ENCODE assay signal across 1 cellular context in genomic region chr1:44290250-44291094, GRCh38.
TF ChIP-seq lines count a peak whose summit lies in the region.

No MANE protein-coding gene starts in this region.

TF ChIP-seq in K562, 482 proteins besides CTCF, POLR2A, EP300 and RAD21 (continued from another document and continues in another):
- TF ChIP-seq TAF1 (IDR thresholded peaks at IDR 0.05; ENCODE audit: control insufficient read depth, extremely low read depth, insufficient read depth, low read length, severe bottlenecking): peak; percentile 12
- no peak for TF ChIP-seq SIX5 (IDR thresholded peaks at IDR 0.05; ENCODE audit: borderline replicate concordance in 1 of 2, insufficient read depth in 1 of 2, low read depth in 1 of 2, low read length in 2 of 2)
- no peak for TF ChIP-seq PHF8 (IDR thresholded peaks at IDR 0.05; ENCODE audit: borderline replicate concordance, low read length)
- peak; percentile 99 for TF ChIP-seq L3MBTL2 (IDR thresholded peaks at IDR 0.05)
- TF ChIP-seq RBFOX2 (IDR thresholded peaks at IDR 0.05; ENCODE audit: low read depth, low read length): peak; percentile 36; the same call in 1 of the 2 replicates
- no peak for TF ChIP-seq CTCFL (IDR thresholded peaks at IDR 0.05; ENCODE audit: borderline replicate concordance, insufficient read depth, low read depth, low read length, poor library complexity, severe bottlenecking)
- no peak for TF ChIP-seq RBM25 (IDR thresholded peaks at IDR 0.05; ENCODE audit: low read depth, low read length, severe bottlenecking)
- no peak for TF ChIP-seq ZFP30 (CRISPR knock-in tag; IDR thresholded peaks at IDR 0.05; ENCODE audit: borderline replicate concordance)
- TF ChIP-seq, protein P1, sequence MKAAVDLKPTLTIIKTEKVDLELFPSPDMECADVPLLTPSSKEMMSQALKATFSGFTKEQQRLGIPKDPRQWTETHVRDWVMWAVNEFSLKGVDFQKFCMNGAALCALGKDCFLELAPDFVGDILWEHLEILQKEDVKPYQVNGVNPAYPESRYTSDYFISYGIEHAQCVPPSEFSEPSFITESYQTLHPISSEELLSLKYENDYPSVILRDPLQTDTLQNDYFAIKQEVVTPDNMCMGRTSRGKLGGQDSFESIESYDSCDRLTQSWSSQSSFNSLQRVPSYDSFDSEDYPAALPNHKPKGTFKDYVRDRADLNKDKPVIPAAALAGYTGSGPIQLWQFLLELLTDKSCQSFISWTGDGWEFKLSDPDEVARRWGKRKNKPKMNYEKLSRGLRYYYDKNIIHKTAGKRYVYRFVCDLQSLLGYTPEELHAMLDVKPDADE (conservative IDR thresholded peaks at IDR 0.05; ENCODE audit: control insufficient read depth, low read depth, low read length): no peak
- no peak for TF ChIP-seq SP2 (IDR thresholded peaks at IDR 0.05; ENCODE audit: extremely low read depth, low read depth, low read length, poor library complexity, severe bottlenecking)
- TF ChIP-seq, protein P2, sequence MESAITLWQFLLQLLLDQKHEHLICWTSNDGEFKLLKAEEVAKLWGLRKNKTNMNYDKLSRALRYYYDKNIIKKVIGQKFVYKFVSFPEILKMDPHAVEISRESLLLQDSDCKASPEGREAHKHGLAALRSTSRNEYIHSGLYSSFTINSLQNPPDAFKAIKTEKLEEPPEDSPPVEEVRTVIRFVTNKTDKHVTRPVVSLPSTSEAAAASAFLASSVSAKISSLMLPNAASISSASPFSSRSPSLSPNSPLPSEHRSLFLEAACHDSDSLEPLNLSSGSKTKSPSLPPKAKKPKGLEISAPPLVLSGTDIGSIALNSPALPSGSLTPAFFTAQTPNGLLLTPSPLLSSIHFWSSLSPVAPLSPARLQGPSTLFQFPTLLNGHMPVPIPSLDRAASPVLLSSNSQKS (CRISPR knock-in tag; IDR thresholded peaks at IDR 0.05): no peak
- TF ChIP-seq, protein P3, sequence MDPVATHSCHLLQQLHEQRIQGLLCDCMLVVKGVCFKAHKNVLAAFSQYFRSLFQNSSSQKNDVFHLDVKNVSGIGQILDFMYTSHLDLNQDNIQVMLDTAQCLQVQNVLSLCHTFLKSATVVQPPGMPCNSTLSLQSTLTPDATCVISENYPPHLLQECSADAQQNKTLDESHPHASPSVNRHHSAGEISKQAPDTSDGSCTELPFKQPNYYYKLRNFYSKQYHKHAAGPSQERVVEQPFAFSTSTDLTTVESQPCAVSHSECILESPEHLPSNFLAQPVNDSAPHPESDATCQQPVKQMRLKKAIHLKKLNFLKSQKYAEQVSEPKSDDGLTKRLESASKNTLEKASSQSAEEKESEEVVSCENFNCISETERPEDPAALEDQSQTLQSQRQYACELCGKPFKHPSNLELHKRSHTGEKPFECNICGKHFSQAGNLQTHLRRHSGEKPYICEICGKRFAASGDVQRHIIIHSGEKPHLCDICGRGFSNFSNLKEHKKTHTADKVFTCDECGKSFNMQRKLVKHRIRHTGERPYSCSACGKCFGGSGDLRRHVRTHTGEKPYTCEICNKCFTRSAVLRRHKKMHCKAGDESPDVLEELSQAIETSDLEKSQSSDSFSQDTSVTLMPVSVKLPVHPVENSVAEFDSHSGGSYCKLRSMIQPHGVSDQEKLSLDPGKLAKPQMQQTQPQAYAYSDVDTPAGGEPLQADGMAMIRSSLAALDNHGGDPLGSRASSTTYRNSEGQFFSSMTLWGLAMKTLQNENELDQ (CRISPR knock-in tag; IDR thresholded peaks at IDR 0.05; ENCODE audit: borderline replicate concordance): no peak
- TF ChIP-seq CBFA2T3 (IDR thresholded peaks at IDR 0.05): peak; percentile 96
- TF ChIP-seq ARID2 (IDR thresholded peaks at IDR 0.05): no peak
- no peak for TF ChIP-seq GTF3C2 (IDR thresholded peaks at IDR 0.05; ENCODE audit: borderline replicate concordance, extremely low read depth, insufficient read length)
- TF ChIP-seq, protein P4, sequence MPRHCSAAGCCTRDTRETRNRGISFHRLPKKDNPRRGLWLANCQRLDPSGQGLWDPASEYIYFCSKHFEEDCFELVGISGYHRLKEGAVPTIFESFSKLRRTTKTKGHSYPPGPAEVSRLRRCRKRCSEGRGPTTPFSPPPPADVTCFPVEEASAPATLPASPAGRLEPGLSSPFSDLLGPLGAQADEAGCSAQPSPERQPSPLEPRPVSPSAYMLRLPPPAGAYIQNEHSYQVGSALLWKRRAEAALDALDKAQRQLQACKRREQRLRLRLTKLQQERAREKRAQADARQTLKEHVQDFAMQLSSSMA (CRISPR knock-in tag; IDR thresholded peaks at IDR 0.05): no peak
- TF ChIP-seq CBX5 (IDR thresholded peaks at IDR 0.05; ENCODE audit: borderline replicate concordance, low read depth): no peak
- peak; percentile 66 to 70; a peak in 2 of 4 replicates for TF ChIP-seq TBL1XR1 (IDR thresholded peaks at IDR 0.05; ENCODE audit: low read length in 2 of 2)
- TF ChIP-seq CREB5 (CRISPR knock-in tag; IDR thresholded peaks at IDR 0.05): no peak
- no peak for TF ChIP-seq ZNF184 (CRISPR knock-in tag; IDR thresholded peaks at IDR 0.05)
- TF ChIP-seq GATAD2B (IDR thresholded peaks at IDR 0.05; ENCODE audit: borderline replicate concordance): peak; percentile 61; the same call in 1 of the 2 replicates
- TF ChIP-seq NR1H2 (CRISPR knock-in tag; IDR thresholded peaks at IDR 0.05): 0 out of 2 replicates have a peak, but pooled peaks have one; percentile 44
- TF ChIP-seq STAT5B (CRISPR knock-in tag; IDR thresholded peaks at IDR 0.05): no peak
- TF ChIP-seq, protein P5, sequence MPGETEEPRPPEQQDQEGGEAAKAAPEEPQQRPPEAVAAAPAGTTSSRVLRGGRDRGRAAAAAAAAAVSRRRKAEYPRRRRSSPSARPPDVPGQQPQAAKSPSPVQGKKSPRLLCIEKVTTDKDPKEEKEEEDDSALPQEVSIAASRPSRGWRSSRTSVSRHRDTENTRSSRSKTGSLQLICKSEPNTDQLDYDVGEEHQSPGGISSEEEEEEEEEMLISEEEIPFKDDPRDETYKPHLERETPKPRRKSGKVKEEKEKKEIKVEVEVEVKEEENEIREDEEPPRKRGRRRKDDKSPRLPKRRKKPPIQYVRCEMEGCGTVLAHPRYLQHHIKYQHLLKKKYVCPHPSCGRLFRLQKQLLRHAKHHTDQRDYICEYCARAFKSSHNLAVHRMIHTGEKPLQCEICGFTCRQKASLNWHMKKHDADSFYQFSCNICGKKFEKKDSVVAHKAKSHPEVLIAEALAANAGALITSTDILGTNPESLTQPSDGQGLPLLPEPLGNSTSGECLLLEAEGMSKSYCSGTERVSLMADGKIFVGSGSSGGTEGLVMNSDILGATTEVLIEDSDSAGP (CRISPR knock-in tag; IDR thresholded peaks at IDR 0.05): no peak
- TF ChIP-seq, protein P6, sequence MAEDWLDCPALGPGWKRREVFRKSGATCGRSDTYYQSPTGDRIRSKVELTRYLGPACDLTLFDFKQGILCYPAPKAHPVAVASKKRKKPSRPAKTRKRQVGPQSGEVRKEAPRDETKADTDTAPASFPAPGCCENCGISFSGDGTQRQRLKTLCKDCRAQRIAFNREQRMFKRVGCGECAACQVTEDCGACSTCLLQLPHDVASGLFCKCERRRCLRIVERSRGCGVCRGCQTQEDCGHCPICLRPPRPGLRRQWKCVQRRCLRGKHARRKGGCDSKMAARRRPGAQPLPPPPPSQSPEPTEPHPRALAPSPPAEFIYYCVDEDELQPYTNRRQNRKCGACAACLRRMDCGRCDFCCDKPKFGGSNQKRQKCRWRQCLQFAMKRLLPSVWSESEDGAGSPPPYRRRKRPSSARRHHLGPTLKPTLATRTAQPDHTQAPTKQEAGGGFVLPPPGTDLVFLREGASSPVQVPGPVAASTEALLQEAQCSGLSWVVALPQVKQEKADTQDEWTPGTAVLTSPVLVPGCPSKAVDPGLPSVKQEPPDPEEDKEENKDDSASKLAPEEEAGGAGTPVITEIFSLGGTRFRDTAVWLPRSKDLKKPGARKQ (CRISPR knock-in tag; IDR thresholded peaks at IDR 0.05): no peak
- TF ChIP-seq ZNF146 (CRISPR knock-in tag; IDR thresholded peaks at IDR 0.05; ENCODE audit: unreplicated experiment): no peak
- TF ChIP-seq BRD4 (IDR thresholded peaks at IDR 0.05): no peak
- TF ChIP-seq DPF2 (IDR thresholded peaks at IDR 0.05): peak; percentile 98
- TF ChIP-seq, protein P7, sequence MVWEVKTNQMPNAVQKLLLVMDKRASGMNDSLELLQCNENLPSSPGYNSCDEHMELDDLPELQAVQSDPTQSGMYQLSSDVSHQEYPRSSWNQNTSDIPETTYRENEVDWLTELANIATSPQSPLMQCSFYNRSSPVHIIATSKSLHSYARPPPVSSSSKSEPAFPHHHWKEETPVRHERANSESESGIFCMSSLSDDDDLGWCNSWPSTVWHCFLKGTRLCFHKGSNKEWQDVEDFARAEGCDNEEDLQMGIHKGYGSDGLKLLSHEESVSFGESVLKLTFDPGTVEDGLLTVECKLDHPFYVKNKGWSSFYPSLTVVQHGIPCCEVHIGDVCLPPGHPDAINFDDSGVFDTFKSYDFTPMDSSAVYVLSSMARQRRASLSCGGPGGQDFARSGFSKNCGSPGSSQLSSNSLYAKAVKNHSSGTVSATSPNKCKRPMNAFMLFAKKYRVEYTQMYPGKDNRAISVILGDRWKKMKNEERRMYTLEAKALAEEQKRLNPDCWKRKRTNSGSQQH (CRISPR knock-in tag; IDR thresholded peaks at IDR 0.05): no peak
- TF ChIP-seq ILK (tag; IDR thresholded peaks at IDR 0.05; ENCODE audit: borderline replicate concordance, low read depth): no peak
